1 cellular context compared by ENCODE assay signal in the genomic region with DNA sequence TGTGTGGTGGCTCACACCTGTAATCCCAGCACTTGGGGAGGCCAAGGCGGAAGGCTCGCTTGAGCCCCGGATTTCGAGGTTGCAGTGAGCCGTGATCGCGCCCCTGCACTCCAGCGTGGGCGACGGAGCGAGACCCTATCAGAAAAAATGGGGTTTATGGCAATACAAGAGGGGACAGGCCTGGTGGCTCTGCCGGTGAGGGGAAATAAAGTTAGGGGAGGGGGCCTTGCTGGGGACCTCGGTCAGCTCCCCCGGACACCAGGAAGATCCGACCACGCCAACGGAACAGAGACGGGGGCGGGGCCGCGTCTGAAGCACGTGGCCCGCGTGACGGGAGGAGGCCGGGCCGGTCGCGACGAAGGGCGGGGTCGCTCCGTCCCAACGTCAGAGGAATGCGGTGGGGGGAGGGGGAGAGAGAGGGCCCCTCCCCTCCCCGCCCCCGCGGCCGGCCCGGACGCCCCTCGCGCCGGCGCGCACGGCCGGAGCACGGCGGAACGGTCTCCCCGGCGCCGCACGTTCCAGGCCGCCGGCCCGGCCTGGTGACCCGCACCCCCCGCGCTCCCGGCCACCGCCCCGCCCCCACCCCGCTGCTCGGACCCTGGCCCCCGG.
TF ChIP-seq lines count a peak whose summit lies in the region.

No MANE protein-coding gene starts in this region.

TF ChIP-seq in K562, 482 proteins besides CTCF, POLR2A, EP300 and RAD21 (continued from another document and continues in another):
- TF ChIP-seq, protein P1, sequence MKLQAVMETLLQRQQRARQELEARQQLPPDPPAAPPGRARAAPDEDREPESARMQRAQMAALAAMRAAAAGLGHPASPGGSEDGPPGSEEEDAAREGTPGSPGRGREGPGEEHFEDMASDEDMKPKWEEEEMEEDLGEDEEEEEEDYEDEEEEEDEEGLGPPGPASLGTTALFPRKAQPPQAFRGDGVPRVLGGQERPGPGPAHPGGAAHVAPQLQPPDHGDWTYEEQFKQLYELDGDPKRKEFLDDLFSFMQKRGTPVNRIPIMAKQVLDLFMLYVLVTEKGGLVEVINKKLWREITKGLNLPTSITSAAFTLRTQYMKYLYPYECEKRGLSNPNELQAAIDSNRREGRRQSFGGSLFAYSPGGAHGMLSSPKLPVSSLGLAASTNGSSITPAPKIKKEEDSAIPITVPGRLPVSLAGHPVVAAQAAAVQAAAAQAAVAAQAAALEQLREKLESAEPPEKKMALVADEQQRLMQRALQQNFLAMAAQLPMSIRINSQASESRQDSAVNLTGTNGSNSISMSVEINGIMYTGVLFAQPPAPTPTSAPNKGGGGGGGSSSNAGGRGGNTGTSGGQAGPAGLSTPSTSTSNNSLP (IDR thresholded peaks at IDR 0.05; ENCODE audit: borderline replicate concordance, low read depth, low read length), result no peak
- TF ChIP-seq, protein P2, sequence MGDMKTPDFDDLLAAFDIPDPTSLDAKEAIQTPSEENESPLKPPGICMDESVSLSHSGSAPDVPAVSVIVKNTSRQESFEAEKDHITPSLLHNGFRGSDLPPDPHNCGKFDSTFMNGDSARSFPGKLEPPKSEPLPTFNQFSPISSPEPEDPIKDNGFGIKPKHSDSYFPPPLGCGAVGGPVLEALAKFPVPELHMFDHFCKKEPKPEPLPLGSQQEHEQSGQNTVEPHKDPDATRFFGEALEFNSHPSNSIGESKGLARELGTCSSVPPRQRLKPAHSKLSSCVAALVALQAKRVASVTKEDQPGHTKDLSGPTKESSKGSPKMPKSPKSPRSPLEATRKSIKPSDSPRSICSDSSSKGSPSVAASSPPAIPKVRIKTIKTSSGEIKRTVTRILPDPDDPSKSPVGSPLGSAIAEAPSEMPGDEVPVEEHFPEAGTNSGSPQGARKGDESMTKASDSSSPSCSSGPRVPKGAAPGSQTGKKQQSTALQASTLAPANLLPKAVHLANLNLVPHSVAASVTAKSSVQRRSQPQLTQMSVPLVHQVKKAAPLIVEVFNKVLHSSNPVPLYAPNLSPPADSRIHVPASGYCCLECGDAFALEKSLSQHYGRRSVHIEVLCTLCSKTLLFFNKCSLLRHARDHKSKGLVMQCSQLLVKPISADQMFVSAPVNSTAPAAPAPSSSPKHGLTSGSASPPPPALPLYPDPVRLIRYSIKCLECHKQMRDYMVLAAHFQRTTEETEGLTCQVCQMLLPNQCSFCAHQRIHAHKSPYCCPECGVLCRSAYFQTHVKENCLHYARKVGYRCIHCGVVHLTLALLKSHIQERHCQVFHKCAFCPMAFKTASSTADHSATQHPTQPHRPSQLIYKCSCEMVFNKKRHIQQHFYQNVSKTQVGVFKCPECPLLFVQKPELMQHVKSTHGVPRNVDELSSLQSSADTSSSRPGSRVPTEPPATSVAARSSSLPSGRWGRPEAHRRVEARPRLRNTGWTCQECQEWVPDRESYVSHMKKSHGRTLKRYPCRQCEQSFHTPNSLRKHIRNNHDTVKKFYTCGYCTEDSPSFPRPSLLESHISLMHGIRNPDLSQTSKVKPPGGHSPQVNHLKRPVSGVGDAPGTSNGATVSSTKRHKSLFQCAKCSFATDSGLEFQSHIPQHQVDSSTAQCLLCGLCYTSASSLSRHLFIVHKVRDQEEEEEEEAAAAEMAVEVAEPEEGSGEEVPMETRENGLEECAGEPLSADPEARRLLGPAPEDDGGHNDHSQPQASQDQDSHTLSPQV (IDR thresholded peaks at IDR 0.05), result no peak; the same call in 1 of the 2 replicates
- TF ChIP-seq SRSF3 (IDR thresholded peaks at IDR 0.05; ENCODE audit: insufficient read depth, low read length), result no peak
- TF ChIP-seq GTF2F1 (IDR thresholded peaks at IDR 0.05; ENCODE audit: low read depth, low read length), result no peak
- TF ChIP-seq TAF7 (tag; IDR thresholded peaks at IDR 0.05), result peak; percentile 36; the same call in 1 of the 2 replicates
- TF ChIP-seq HNRNPUL1 (IDR thresholded peaks at IDR 0.05; ENCODE audit: low read length), result no peak
- TF ChIP-seq, protein P3, sequence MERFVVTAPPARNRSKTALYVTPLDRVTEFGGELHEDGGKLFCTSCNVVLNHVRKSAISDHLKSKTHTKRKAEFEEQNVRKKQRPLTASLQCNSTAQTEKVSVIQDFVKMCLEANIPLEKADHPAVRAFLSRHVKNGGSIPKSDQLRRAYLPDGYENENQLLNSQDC (CRISPR knock-in tag; IDR thresholded peaks at IDR 0.05), result no peak
- TF ChIP-seq, protein P4, sequence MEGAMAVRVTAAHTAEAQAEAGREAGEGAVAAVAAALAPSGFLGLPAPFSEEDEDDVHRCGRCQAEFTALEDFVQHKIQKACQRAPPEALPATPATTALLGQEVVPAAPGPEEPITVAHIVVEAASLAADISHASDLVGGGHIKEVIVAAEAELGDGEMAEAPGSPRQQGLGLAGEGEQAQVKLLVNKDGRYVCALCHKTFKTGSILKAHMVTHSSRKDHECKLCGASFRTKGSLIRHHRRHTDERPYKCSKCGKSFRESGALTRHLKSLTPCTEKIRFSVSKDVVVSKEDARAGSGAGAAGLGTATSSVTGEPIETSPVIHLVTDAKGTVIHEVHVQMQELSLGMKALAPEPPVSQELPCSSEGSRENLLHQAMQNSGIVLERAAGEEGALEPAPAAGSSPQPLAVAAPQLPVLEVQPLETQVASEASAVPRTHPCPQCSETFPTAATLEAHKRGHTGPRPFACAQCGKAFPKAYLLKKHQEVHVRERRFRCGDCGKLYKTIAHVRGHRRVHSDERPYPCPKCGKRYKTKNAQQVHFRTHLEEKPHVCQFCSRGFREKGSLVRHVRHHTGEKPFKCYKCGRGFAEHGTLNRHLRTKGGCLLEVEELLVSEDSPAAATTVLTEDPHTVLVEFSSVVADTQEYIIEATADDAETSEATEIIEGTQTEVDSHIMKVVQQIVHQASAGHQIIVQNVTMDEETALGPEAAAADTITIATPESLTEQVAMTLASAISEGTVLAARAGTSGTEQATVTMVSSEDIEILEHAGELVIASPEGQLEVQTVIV (CRISPR knock-in tag; IDR thresholded peaks at IDR 0.05; ENCODE audit: borderline replicate concordance), result no peak
- no peak for TF ChIP-seq ETV6 (IDR thresholded peaks at IDR 0.05; ENCODE audit: borderline replicate concordance in 1 of 2, low read depth in 2 of 2, low read length in 1 of 2)
- no peak for TF ChIP-seq ETV6 (CRISPR knock-in tag; IDR thresholded peaks at IDR 0.05; ENCODE audit: borderline replicate concordance)
- TF ChIP-seq ZFP1 (CRISPR knock-in tag; IDR thresholded peaks at IDR 0.05), result no peak
- no peak for TF ChIP-seq RBM39 (optimal IDR thresholded peaks at IDR 0.05; ENCODE audit: low read depth, low read length)
- no peak for TF ChIP-seq HIVEP1 (CRISPR knock-in tag; IDR thresholded peaks at IDR 0.05)
- TF ChIP-seq ETV5 (CRISPR knock-in tag; IDR thresholded peaks at IDR 0.05; ENCODE audit: low read depth), result no peak
- TF ChIP-seq CAMTA2 (CRISPR knock-in tag; conservative IDR thresholded peaks at IDR 0.05), result no peak
- no peak for TF ChIP-seq STAT5A (IDR thresholded peaks at IDR 0.05; ENCODE audit: borderline replicate concordance, low read length)
- TF ChIP-seq, protein P5, sequence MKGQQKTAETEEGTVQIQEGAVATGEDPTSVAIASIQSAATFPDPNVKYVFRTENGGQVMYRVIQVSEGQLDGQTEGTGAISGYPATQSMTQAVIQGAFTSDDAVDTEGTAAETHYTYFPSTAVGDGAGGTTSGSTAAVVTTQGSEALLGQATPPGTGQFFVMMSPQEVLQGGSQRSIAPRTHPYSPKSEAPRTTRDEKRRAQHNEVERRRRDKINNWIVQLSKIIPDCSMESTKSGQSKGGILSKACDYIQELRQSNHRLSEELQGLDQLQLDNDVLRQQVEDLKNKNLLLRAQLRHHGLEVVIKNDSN (CRISPR knock-in tag; IDR thresholded peaks at IDR 0.05), result peak; percentile 94
- TF ChIP-seq PYGO2 (tag; IDR thresholded peaks at IDR 0.05), result no peak
- TF ChIP-seq HDAC8 (tag; IDR thresholded peaks at IDR 0.05), result no peak
- TF ChIP-seq TRIM28 (IDR thresholded peaks at IDR 0.05), result peak; percentile 65; the same call in 1 of the 2 replicates
- no peak for TF ChIP-seq KAT7 (CRISPR knock-in tag; IDR thresholded peaks at IDR 0.05; ENCODE audit: borderline replicate concordance)
- no peak for TF ChIP-seq HMG20A (CRISPR knock-in tag; conservative IDR thresholded peaks at IDR 0.05)
- TF ChIP-seq MYNN (IDR thresholded peaks at IDR 0.05), result no peak
- no peak for TF ChIP-seq MYNN (CRISPR knock-in tag; IDR thresholded peaks at IDR 0.05)
- TF ChIP-seq POLR2AphosphoS5 (IDR thresholded peaks at IDR 0.05; ENCODE audit: control insufficient read depth, insufficient read depth, low read depth, low read length), result peak; percentile 51
- 0 out of 2 replicates have a peak, but pooled peaks have one; percentile 9 for TF ChIP-seq NFIC (IDR thresholded peaks at IDR 0.05)
- TF ChIP-seq, protein P6, sequence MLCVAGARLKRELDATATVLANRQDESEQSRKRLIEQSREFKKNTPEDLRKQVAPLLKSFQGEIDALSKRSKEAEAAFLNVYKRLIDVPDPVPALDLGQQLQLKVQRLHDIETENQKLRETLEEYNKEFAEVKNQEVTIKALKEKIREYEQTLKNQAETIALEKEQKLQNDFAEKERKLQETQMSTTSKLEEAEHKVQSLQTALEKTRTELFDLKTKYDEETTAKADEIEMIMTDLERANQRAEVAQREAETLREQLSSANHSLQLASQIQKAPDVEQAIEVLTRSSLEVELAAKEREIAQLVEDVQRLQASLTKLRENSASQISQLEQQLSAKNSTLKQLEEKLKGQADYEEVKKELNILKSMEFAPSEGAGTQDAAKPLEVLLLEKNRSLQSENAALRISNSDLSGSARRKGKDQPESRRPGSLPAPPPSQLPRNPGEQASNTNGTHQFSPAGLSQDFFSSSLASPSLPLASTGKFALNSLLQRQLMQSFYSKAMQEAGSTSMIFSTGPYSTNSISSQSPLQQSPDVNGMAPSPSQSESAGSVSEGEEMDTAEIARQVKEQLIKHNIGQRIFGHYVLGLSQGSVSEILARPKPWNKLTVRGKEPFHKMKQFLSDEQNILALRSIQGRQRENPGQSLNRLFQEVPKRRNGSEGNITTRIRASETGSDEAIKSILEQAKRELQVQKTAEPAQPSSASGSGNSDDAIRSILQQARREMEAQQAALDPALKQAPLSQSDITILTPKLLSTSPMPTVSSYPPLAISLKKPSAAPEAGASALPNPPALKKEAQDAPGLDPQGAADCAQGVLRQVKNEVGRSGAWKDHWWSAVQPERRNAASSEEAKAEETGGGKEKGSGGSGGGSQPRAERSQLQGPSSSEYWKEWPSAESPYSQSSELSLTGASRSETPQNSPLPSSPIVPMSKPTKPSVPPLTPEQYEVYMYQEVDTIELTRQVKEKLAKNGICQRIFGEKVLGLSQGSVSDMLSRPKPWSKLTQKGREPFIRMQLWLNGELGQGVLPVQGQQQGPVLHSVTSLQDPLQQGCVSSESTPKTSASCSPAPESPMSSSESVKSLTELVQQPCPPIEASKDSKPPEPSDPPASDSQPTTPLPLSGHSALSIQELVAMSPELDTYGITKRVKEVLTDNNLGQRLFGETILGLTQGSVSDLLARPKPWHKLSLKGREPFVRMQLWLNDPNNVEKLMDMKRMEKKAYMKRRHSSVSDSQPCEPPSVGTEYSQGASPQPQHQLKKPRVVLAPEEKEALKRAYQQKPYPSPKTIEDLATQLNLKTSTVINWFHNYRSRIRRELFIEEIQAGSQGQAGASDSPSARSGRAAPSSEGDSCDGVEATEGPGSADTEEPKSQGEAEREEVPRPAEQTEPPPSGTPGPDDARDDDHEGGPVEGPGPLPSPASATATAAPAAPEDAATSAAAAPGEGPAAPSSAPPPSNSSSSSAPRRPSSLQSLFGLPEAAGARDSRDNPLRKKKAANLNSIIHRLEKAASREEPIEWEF (CRISPR knock-in tag; IDR thresholded peaks at IDR 0.05), result no peak
- TF ChIP-seq ZC3H4 (CRISPR knock-in tag; IDR thresholded peaks at IDR 0.05; ENCODE audit: borderline replicate concordance), result no peak
- TF ChIP-seq, protein P7, sequence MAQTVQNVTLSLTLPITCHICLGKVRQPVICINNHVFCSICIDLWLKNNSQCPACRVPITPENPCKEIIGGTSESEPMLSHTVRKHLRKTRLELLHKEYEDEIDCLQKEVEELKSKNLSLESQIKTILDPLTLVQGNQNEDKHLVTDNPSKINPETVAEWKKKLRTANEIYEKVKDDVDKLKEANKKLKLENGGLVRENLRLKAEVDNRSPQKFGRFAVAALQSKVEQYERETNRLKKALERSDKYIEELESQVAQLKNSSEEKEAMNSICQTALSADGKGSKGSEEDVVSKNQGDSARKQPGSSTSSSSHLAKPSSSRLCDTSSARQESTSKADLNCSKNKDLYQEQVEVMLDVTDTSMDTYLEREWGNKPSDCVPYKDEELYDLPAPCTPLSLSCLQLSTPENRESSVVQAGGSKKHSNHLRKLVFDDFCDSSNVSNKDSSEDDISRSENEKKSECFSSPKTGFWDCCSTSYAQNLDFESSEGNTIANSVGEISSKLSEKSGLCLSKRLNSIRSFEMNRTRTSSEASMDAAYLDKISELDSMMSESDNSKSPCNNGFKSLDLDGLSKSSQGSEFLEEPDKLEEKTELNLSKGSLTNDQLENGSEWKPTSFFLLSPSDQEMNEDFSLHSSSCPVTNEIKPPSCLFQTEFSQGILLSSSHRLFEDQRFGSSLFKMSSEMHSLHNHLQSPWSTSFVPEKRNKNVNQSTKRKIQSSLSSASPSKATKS (CRISPR knock-in tag; IDR thresholded peaks at IDR 0.05), result no peak
- TF ChIP-seq HOXB6 (CRISPR knock-in tag; IDR thresholded peaks at IDR 0.05; ENCODE audit: borderline replicate concordance), result no peak
- TF ChIP-seq, protein P8, sequence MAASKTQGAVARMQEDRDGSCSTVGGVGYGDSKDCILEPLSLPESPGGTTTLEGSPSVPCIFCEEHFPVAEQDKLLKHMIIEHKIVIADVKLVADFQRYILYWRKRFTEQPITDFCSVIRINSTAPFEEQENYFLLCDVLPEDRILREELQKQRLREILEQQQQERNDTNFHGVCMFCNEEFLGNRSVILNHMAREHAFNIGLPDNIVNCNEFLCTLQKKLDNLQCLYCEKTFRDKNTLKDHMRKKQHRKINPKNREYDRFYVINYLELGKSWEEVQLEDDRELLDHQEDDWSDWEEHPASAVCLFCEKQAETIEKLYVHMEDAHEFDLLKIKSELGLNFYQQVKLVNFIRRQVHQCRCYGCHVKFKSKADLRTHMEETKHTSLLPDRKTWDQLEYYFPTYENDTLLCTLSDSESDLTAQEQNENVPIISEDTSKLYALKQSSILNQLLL (CRISPR knock-in tag; IDR thresholded peaks at IDR 0.05; ENCODE audit: borderline replicate concordance), result no peak
- no peak for TF ChIP-seq SIN3B (IDR thresholded peaks at IDR 0.05; ENCODE audit: low read depth)
